ENCODE assay signal across 9 cellular contexts in the genomic region with DNA sequence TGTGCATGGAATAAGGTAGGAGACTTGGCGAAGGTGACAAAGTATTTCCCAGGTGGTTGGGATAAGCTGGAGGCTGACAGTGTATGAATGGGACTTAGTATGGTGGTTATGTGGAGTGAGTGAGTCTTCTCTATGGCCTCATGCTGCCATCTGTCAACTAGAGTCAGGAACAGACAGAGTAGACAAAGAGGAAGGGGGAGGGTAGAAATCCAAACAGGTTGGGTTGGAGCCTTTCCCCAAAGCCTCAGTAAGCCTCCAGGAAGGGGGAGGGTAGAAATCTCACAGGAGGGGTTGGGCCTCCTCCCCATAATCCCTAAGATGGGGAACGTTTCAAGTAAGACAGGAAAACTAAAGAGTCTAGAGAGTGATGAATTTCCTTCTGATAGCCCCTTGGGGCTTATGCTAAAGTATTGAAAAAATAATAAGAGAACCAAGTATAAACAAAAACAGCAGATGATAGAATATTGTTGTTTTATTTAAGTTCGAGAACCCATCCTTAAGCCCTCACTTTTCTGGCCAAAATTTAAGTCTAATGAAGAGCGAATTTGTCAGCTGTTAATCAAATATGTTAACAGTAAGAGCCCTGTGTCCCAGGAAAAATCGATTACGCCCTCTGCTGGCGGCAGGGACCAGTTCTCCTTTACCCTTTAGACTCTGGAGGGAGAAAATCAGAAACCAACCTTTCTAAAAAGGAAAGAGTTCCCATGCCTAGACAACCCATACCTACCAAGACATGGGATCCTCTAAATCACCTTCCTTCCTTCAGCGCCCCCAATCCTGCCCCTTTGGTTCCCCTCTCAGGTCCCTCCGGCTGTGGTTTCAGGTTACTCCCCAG. TPM values are rescaled to one million over a fixed set of nuclear protein-coding genes. Genes with fewer than 3 reads are reported as not detected.
DNase-seq lines count a peak whose midpoint lies in the region; ATAC-seq and TF ChIP-seq lines count a peak whose summit lies in the region.
"Had no signal": no experiment of that assay in that cellular context is flagged by ENCODE, and none has a peak within 500 bp of the region (broad histone marks: within the 10 kb centered on the region; RNA-seq: fewer than 3 reads in every experiment).

No MANE protein-coding gene starts in this region.

- H3K9me3 ChIP-seq in BLaER1 treated with 17β-estradiol and CSF1 and Interleukin-3, amounts not matched to agents 10 nM and 100 nM (replicated peaks in 1 of 11), result no peaks in the 10 kb centered on the region
- H3K9me3 ChIP-seq in NT2/D1 (ENCODE audit: insufficient read depth, low read length) (no peaks in the 10 kb centered on the region), esophagus squamous epithelium (no peaks in the 10 kb centered on the region)
- H3K9me3 ChIP-seq in naive thymus-derived CD4-positive, alpha-beta T cell (ENCODE audit: control insufficient read depth in 2 of 3, low read length in 3 of 3), result no peaks in the 10 kb centered on the region

- H3K27ac Mint-ChIP-seq in naive thymus-derived CD4-positive, alpha-beta T cell, result peak overlapping the region in 1 of 9 donors; percentile 70

- H3K27me3 ChIP-seq in BLaER1 treated with 17β-estradiol and CSF1 and Interleukin-3, amounts not matched to agents 10 nM and 100 nM, result no peaks in the 10 kb centered on the region
- H3K27me3 ChIP-seq in NT2/D1 (ENCODE audit: insufficient read depth, insufficient read length) (no peaks in the 10 kb centered on the region), esophagus squamous epithelium (no peaks in the 10 kb centered on the region)
- H3K27me3 ChIP-seq in naive thymus-derived CD4-positive, alpha-beta T cell (ENCODE audit: control insufficient read depth in 2 of 2, insufficient read depth in 2 of 2, low read length in 2 of 2), result peaks cover 0 to 4% of the 10 kb centered on the region in 2 donors

- no peaks in the 10 kb centered on the region for H3K36me3 Mint-ChIP-seq in naive thymus-derived CD4-positive, alpha-beta T cell

- peak; percentile 63 for DNase-seq in NT2/D1 (ENCODE audit: low read depth, low spot score)
- DNase-seq in activated T-cell treated with anti-CD3 and anti-CD28 coated beads for 24 hours (ENCODE audit: low read depth), result peak; percentile 53
- no peak for DNase-seq in esophagus squamous epithelium (lab: John Stamatoyannopoulos, UW)
- peak; percentile 11 to 70 (median 54) for DNase-seq in naive thymus-derived CD4-positive, alpha-beta T cell
- DNase-seq in stimulated activated CD8-positive, alpha-beta memory T cell treated with anti-CD3 and anti-CD28 coated beads, Interleukin-7, amount 100 ng/mL, for 48 hours (ENCODE audit: extremely low read depth in 1 of 2, low read depth in 1 of 2), result peak; percentile 5 to 31

- CTCF ChIA-PET in naive thymus-derived CD4-positive, alpha-beta T cell (lab: Charles Lee), result interaction anchor here (0.7 to 3.7 kb wide), 7 partner anchors 10 to 1482 kb away, joined by 3 to 44 read pairs (median 3); no protein-coding TSS in a partner anchor

- TF ChIP-seq POLR2A in esophagus squamous epithelium (IDR thresholded peaks at IDR 0.05), result no peak

- peak overlapping the region in 1 of 10 experiments; percentile 15; a peak in 1 of 20 replicates for H3K4me3 ChIP-seq in BLaER1 treated with 17β-estradiol and CSF1 and Interleukin-3, amounts not matched to agents 10 nM and 100 nM
- peak overlapping the region; percentile 27 for H3K4me3 ChIP-seq in NT2/D1 (ENCODE audit: insufficient read length, low read depth)
- H3K4me3 ChIP-seq in esophagus squamous epithelium, result peak overlapping the region; percentile 18 to 59 (median 36)
- H3K4me3 ChIP-seq in naive thymus-derived CD4-positive, alpha-beta T cell (ENCODE audit: low read length), result no peak overlapping the region

- H3K4me1 Mint-ChIP-seq in naive thymus-derived CD4-positive, alpha-beta T cell, result peaks cover 0 to 7% (median 0%) of the 10 kb centered on the region in 7 donors

- peak overlapping the region in 2 of 10 donors; percentile 19 to 38 for H3K4me3 Mint-ChIP-seq in naive thymus-derived CD4-positive, alpha-beta T cell

- TF ChIP-seq CTCF in esophagus squamous epithelium (IDR thresholded peaks at IDR 0.05), result peak; percentile 71 to 90 (median 83)

- no peaks in the 10 kb centered on the region for H4K20me1 ChIP-seq in BLaER1 treated with 17β-estradiol and CSF1 and Interleukin-3, amounts not matched to agents 10 nM and 100 nM

- peaks cover 0 to 14% (median 9%) of the 10 kb centered on the region in 10 experiments; a peak in 10 of 20 replicates for H3K4me1 ChIP-seq in BLaER1 treated with 17β-estradiol and CSF1 and Interleukin-3, amounts not matched to agents 10 nM and 100 nM
- H3K4me1 ChIP-seq in NT2/D1 (ENCODE audit: insufficient read depth, insufficient read length) (no peaks in the 10 kb centered on the region), esophagus squamous epithelium (peaks cover 6 to 19% (median 9%) of the 10 kb centered on the region in 3 donors)
- H3K4me1 ChIP-seq in naive thymus-derived CD4-positive, alpha-beta T cell (ENCODE audit: control insufficient read depth in 2 of 2, insufficient read depth in 2 of 2, low read length in 2 of 2), result no peaks in the 10 kb centered on the region

- WGBS in esophagus squamous epithelium, 2 donors, result 11 to 12% methylated on average over 8 to 9 of the region's 9 CpGs

- peak overlapping the region in 1 of 11 experiments; percentile 51; a peak in 1 of 22 replicates for H3K9ac ChIP-seq in BLaER1 treated with 17β-estradiol and CSF1 and Interleukin-3, amounts not matched to agents 10 nM and 100 nM
- no peak overlapping the region for H3K9ac ChIP-seq in NT2/D1 (ENCODE audit: insufficient read length, low read depth)

- H3K36me3 ChIP-seq in BLaER1 treated with 17β-estradiol and CSF1 and Interleukin-3, amounts not matched to agents 10 nM and 100 nM, result no peaks in the 10 kb centered on the region
- no peaks in the 10 kb centered on the region for H3K36me3 ChIP-seq in NT2/D1 (ENCODE audit: insufficient read depth, insufficient read length, low read length)
- H3K36me3 ChIP-seq in esophagus squamous epithelium, result no peaks in the 10 kb centered on the region
- no peaks in the 10 kb centered on the region for H3K36me3 ChIP-seq in naive thymus-derived CD4-positive, alpha-beta T cell (ENCODE audit: control insufficient read depth in 2 of 3, insufficient read depth in 3 of 3, low read length in 3 of 3)

- H3K27me3 Mint-ChIP-seq in naive thymus-derived CD4-positive, alpha-beta T cell, result peaks cover 4 to 27% (median 12%) of the 10 kb centered on the region in 5 donors

- POLR2A ChIA-PET in naive thymus-derived CD4-positive, alpha-beta T cell (lab: Charles Lee), result no interaction called here

- H3K9me3 Mint-ChIP-seq in naive thymus-derived CD4-positive, alpha-beta T cell, result no peaks in the 10 kb centered on the region

- peak; percentile 45 for ATAC-seq in GM19324 (IDR thresholded peaks at IDR 0.05; ENCODE audit: low FRiP score, unreplicated experiment)
- peak; percentile 46 for ATAC-seq in HG03460 (IDR thresholded peaks at IDR 0.05; ENCODE audit: unreplicated experiment)
- ATAC-seq in naive thymus-derived CD4-positive, alpha-beta T cell, result peak; percentile 80

- peak overlapping the region; percentile 17 to 83 (median 30); a peak in 13 of 22 replicates for H3K4me2 ChIP-seq in BLaER1 treated with 17β-estradiol and CSF1 and Interleukin-3, amounts not matched to agents 10 nM and 100 nM

- H3K27ac ChIP-seq in BLaER1 treated with 17β-estradiol and CSF1 and Interleukin-3, amounts not matched to agents 10 nM and 100 nM, result no peak overlapping the region
- peak overlapping the region; percentile 71 to 87 (median 78) for H3K27ac ChIP-seq in esophagus squamous epithelium
- no peak overlapping the region for H3K27ac ChIP-seq in naive thymus-derived CD4-positive, alpha-beta T cell (ENCODE audit: low read depth, low read length)

- intact Hi-C loops in esophagus squamous epithelium (cut with DNase I), result no loop called here
- intact Hi-C loops in naive thymus-derived CD4-positive, alpha-beta T cell (cut with micrococcal nuclease), result loop anchor here (1.0 to 2.0 kb wide), 4 partner anchors 32 to 115 kb away; no protein-coding TSS in a partner anchor

RNA-seq across cellular contexts. Expression of gene AKR1B15, which starts 1.8 kb away (rescaled TPM):
- total RNA-seq in esophagus squamous epithelium, result 1 to 10 TPM in 3 of 4 donors, under 1 TPM in 1; 0.57 to 6.8 (median 4.7) TPM
- not detected for total RNA-seq in naive thymus-derived CD4-positive, alpha-beta T cell
- polyA plus RNA-seq in naive thymus-derived CD4-positive, alpha-beta T cell, result not detected
- total RNA-seq: T-helper 1 cell treated with Interleukin-12 subunit alpha and Interleukin-12 subunit beta and Interleukin-4 antibody, amounts not matched to agents 30 ng/mL and 1 ng/mL, for 36 hours had no signal

RNA-seq across cellular contexts. Expression of gene AKR1B10, which starts 19.8 kb away (rescaled TPM):
- 100 to 1,000 TPM; 140 to 967 (median 908) TPM for total RNA-seq in esophagus squamous epithelium
- not detected for total RNA-seq in naive thymus-derived CD4-positive, alpha-beta T cell
- polyA plus RNA-seq in naive thymus-derived CD4-positive, alpha-beta T cell, result not detected
- total RNA-seq: T-helper 1 cell treated with Interleukin-12 subunit alpha and Interleukin-12 subunit beta and Interleukin-4 antibody, amounts not matched to agents 30 ng/mL and 1 ng/mL, for 36 hours had no signal

Comparison
In these comparisons a context has a peak if more than half of its experiments do, and no peak if none do; other contexts are left out.
1. H3K27ac ChIP-seq: peak in esophagus squamous epithelium (4 of 4); none in BLaER1 treated with 17β-estradiol and CSF1 and Interleukin-3, amounts not matched to agents 10 nM and 100 nM (0 of 11) and naive thymus-derived CD4-positive, alpha-beta T cell (single experiment).
2. RNA of gene AKR1B10, which starts 19.8 kb away (total RNA-seq): 140 to 967 TPM in esophagus squamous epithelium; not detected in naive thymus-derived CD4-positive, alpha-beta T cell; every median in the first group is over 100 times any median in the second.
3. Peak in every context shown above with its lines, with median percentiles within 50 percentile points of each other: ATAC-seq.